ENCODE assay signal across 25 cellular contexts in genomic region chr3:107408513-107408912, GRCh38. TPM values are rescaled to one million over a fixed set of nuclear protein-coding genes. Genes with fewer than 3 reads are reported as not detected.
"Had no signal": no experiment of that assay in that cellular context is flagged by ENCODE, and none has a peak within 500 bp of the region (broad histone marks: within the 10 kb centered on the region; RNA-seq: fewer than 3 reads in every experiment).

No MANE protein-coding gene starts in this region.

- H3K9me3 ChIP-seq: SJCRH30 had no signal

- H3K27ac ChIP-seq: HL-60, RWPE1, SJCRH30 had no signal

- ATAC-seq: Panc1, PC-3, SK-N-SH treated with all-trans-retinoic acid at 6 μM for 48 hours had no signal

- H3K27me3 ChIP-seq: SJCRH30 had no signal

- H3K4me3 ChIP-seq: SJCRH30 had no signal

- H3K4me1 ChIP-seq: SJCRH30 had no signal

- DNase-seq: Kasumi-1; KG1; MM.1S; NCI-H1092 treated with DMSO at 0.1 percent for 48 hours; NCI-H1436; NCI-H187; NCI-H2029; NCI-H2081 treated with DMSO at 0.1 percent for 48 hours; NCI-H2171; NCI-H226; NCI-H446; NCI-H510A; NCI-H524 treated with DMSO at 0.1 percent for 48 hours; NCI-H69; NCI-H774; NK-92 treated with Interleukin-12 subunit alpha and Interleukin-12 subunit beta, amount 100 ng/mL, for 24 hours; PC-3; SHP77 treated with DMSO at 0.1 percent for 48 hours; SJCRH30 had no signal

- H3K36me3 ChIP-seq: SJCRH30 had no signal

RNA-seq across cellular contexts. Expression of gene CCDC54, which starts 31.3 kb away (rescaled TPM):
- total RNA-seq: M059J, OCI-LY7, PC-3, SJCRH30 had no signal
